1 cellular context compared by ENCODE assay signal in the genomic region with DNA sequence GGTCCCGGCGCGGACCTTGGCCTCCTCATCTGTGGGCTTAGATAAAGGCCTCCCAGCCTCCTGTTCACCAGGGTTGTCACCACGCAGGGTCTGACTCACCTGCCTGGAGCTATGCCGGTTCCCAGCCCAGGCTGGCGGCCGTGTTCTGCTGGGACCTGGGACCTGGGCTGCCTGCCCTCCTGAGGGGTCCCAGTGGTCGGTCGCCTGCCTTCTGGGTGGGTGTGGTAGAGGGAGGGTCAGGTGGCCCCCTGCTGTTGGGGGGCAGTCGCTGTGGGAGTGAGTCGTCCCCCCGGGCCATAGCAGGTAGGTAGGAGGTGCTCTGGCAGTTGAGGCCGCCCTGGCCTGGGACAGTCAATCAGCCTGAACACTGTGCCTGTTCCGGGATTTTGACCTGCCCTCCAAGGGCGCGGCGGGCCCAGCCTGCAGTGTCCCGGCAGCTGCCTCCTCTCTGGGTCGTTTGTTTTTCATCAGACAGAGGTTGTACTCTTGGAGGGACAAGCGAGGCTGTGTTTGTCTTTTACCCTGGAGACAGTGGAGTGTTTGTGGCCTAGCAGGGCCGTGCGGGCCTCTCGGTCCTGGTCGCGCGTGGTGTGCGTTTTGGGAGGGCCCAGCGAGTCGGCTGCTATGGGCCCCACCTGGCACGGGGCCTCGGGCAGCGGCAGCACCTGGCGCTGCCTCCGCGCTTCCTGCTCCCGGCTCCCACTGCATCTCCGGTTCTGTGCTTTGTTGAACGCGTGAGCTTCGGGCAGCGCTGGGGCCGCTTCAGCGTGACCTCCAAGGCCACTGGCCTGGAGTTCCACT.
TF ChIP-seq lines count a peak whose summit lies in the region.

No MANE protein-coding gene starts in this region.

TF ChIP-seq in H1, 55 proteins besides CTCF, POLR2A, EP300 and RAD21:
- TF ChIP-seq SIX5 (IDR thresholded peaks at IDR 0.05; ENCODE audit: low read depth, low read length), result no peak
- no peak for TF ChIP-seq SRF (IDR thresholded peaks at IDR 0.05; ENCODE audit: low read depth, low read length)
- TF ChIP-seq FOSL1 (IDR thresholded peaks at IDR 0.05; ENCODE audit: insufficient read depth, low read depth, low read length), result no peak
- TF ChIP-seq, protein P1, sequence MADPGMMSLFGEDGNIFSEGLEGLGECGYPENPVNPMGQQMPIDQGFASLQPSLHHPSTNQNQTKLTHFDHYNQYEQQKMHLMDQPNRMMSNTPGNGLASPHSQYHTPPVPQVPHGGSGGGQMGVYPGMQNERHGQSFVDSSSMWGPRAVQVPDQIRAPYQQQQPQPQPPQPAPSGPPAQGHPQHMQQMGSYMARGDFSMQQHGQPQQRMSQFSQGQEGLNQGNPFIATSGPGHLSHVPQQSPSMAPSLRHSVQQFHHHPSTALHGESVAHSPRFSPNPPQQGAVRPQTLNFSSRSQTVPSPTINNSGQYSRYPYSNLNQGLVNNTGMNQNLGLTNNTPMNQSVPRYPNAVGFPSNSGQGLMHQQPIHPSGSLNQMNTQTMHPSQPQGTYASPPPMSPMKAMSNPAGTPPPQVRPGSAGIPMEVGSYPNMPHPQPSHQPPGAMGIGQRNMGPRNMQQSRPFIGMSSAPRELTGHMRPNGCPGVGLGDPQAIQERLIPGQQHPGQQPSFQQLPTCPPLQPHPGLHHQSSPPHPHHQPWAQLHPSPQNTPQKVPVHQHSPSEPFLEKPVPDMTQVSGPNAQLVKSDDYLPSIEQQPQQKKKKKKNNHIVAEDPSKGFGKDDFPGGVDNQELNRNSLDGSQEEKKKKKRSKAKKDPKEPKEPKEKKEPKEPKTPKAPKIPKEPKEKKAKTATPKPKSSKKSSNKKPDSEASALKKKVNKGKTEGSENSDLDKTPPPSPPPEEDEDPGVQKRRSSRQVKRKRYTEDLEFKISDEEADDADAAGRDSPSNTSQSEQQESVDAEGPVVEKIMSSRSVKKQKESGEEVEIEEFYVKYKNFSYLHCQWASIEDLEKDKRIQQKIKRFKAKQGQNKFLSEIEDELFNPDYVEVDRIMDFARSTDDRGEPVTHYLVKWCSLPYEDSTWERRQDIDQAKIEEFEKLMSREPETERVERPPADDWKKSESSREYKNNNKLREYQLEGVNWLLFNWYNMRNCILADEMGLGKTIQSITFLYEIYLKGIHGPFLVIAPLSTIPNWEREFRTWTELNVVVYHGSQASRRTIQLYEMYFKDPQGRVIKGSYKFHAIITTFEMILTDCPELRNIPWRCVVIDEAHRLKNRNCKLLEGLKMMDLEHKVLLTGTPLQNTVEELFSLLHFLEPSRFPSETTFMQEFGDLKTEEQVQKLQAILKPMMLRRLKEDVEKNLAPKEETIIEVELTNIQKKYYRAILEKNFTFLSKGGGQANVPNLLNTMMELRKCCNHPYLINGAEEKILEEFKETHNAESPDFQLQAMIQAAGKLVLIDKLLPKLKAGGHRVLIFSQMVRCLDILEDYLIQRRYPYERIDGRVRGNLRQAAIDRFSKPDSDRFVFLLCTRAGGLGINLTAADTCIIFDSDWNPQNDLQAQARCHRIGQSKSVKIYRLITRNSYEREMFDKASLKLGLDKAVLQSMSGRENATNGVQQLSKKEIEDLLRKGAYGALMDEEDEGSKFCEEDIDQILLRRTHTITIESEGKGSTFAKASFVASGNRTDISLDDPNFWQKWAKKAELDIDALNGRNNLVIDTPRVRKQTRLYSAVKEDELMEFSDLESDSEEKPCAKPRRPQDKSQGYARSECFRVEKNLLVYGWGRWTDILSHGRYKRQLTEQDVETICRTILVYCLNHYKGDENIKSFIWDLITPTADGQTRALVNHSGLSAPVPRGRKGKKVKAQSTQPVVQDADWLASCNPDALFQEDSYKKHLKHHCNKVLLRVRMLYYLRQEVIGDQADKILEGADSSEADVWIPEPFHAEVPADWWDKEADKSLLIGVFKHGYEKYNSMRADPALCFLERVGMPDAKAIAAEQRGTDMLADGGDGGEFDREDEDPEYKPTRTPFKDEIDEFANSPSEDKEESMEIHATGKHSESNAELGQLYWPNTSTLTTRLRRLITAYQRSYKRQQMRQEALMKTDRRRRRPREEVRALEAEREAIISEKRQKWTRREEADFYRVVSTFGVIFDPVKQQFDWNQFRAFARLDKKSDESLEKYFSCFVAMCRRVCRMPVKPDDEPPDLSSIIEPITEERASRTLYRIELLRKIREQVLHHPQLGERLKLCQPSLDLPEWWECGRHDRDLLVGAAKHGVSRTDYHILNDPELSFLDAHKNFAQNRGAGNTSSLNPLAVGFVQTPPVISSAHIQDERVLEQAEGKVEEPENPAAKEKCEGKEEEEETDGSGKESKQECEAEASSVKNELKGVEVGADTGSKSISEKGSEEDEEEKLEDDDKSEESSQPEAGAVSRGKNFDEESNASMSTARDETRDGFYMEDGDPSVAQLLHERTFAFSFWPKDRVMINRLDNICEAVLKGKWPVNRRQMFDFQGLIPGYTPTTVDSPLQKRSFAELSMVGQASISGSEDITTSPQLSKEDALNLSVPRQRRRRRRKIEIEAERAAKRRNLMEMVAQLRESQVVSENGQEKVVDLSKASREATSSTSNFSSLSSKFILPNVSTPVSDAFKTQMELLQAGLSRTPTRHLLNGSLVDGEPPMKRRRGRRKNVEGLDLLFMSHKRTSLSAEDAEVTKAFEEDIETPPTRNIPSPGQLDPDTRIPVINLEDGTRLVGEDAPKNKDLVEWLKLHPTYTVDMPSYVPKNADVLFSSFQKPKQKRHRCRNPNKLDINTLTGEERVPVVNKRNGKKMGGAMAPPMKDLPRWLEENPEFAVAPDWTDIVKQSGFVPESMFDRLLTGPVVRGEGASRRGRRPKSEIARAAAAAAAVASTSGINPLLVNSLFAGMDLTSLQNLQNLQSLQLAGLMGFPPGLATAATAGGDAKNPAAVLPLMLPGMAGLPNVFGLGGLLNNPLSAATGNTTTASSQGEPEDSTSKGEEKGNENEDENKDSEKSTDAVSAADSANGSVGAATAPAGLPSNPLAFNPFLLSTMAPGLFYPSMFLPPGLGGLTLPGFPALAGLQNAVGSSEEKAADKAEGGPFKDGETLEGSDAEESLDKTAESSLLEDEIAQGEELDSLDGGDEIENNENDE (IDR thresholded peaks at IDR 0.05; ENCODE audit: insufficient replicate concordance, low read length), result no peak
- no peak for TF ChIP-seq BCL11A (IDR thresholded peaks at IDR 0.05; ENCODE audit: low read depth in 2 of 2, low read length in 2 of 2)
- TF ChIP-seq HDAC6 (IDR thresholded peaks at IDR 0.05; ENCODE audit: low read depth, low read length), result no peak
- no peak for TF ChIP-seq RXRA (IDR thresholded peaks at IDR 0.05; ENCODE audit: insufficient read depth, low read depth, low read length)
